15 cellular contexts compared by ENCODE assay signal in genomic region chr18:69574401-69574800, GRCh38.
DNase-seq lines count a peak whose midpoint lies in the region; ATAC-seq, FAIRE-seq and TF ChIP-seq lines count a peak whose summit lies in the region.
"Had no signal": no experiment of that assay in that cellular context is flagged by ENCODE, and none has a peak within 500 bp of the region (broad histone marks: within the 10 kb centered on the region; RNA-seq: fewer than 3 reads in every experiment).

No MANE protein-coding gene starts in this region.

- H3F3A ChIP-seq in GM23248 (ENCODE audit: insufficient read depth) = no peaks in the 10 kb centered on the region

- H3K4me3 ChIP-seq in GM23248 (no peak overlapping the region), K562 (no peak overlapping the region)

- no peak for TF ChIP-seq EP300 in K562 (IDR thresholded peaks at IDR 0.05; ENCODE audit: low read length)

- H3K27me3 ChIP-seq in GM23248 (replicated peaks; ENCODE audit: insufficient read depth) (no peaks in the 10 kb centered on the region), K562 (ENCODE audit: control insufficient read depth in 2 of 2, insufficient read depth in 2 of 2, low read length in 2 of 2) (no peaks in the 10 kb centered on the region)

- H2AFZ ChIP-seq in GM23248 (no peak overlapping the region), K562 (ENCODE audit: low read depth, low read length) (no peak overlapping the region)

- H3K9ac ChIP-seq in GM23248 (no peak overlapping the region), K562 (ENCODE audit: insufficient read depth in 1 of 2, low read depth in 2 of 2, low read length in 2 of 2) (no peak overlapping the region)

- no peak for ATAC-seq in K562

- H4K20me1 ChIP-seq in GM23248 (ENCODE audit: insufficient read depth) = no peaks in the 10 kb centered on the region
- H4K20me1 ChIP-seq in K562 (replicated peaks; ENCODE audit: control insufficient read depth, insufficient read depth, low read length) = no peaks in the 10 kb centered on the region

- no TSS peak for BruUV-seq in K562 (replicated peaks; lab: Mats Ljungman, UMichigan)

- no peaks in the 10 kb centered on the region for H3K79me2 ChIP-seq in GM23248 (ENCODE audit: insufficient read depth)
- no peaks in the 10 kb centered on the region for H3K79me2 ChIP-seq in K562 (ENCODE audit: control insufficient read depth, insufficient read depth, low read length)

- no peaks in the 10 kb centered on the region for H3K9me2 ChIP-seq in GM23248 (ENCODE audit: insufficient read depth)

- H3K27ac ChIP-seq in GM23248 (no peak overlapping the region), K562 (ENCODE audit: extremely low read depth, low read depth, low read length) (no peak overlapping the region)
- H3K27ac ChIP-seq: 22Rv1 had no signal

- no peak for FAIRE-seq in K562 (lab: Jason Lieb, UNC)
- FAIRE-seq: GM12892, GM19239 had no signal

- POLR2A ChIA-PET in K562 (lab: Yijun Ruan, JAX) = no interaction called here

- intact Hi-C loops in K562 (cut with micrococcal nuclease) (no loop called here), cardiac septum (cut with DNase I) (no loop called here)

- no peak overlapping the region for H3K4me2 ChIP-seq in GM23248 (ENCODE audit: unreplicated experiment)
- no peak overlapping the region for H3K4me2 ChIP-seq in K562 (ENCODE audit: insufficient read depth, low read length)

- H3K9me3 ChIP-seq in GM23248 (ENCODE audit: low read depth) (no peaks in the 10 kb centered on the region), K562 (replicated peaks; ENCODE audit: control insufficient read depth, insufficient read depth, low read depth, low read length) (no peaks in the 10 kb centered on the region)

- no peak for TF ChIP-seq RAD21 in K562 (CRISPR knock-in tag; conservative IDR thresholded peaks at IDR 0.05 in 1 of 2, IDR thresholded peaks at IDR 0.05 in 1 of 2)

- DNase-seq in AG08395 (ENCODE audit: low spot score) (peak; percentile 6), GM23248 (peak; percentile 13), K562 (ENCODE audit: extremely low read depth in 1 of 4, low spot score in 3 of 4) (no peak), fibroblast of peridontal ligament (ENCODE audit: extremely low read depth) (peak; percentile 41), NCI-H345 treated with DMSO at 0.1 percent for 48 hours (lab: John Stamatoyannopoulos, UW; ENCODE audit: unreplicated experiment) (no peak), RPMI8226 (no peak), cardiac septum (ENCODE audit: low spot score) (no peak)
- DNase-seq: C1 segment of cervical spinal cord; CD4-positive, alpha-beta memory T cell; DMS79; HCEC 1CT; HFFc6 had no signal

- 56 to 70% methylated on average over 2 of the region's 2 CpGs for WGBS in GM23248 (ENCODE audit: low coverage in 1 of 2, low lambda C conversion rate in 2 of 2, missing lambda C conversion rate in 2 of 2), 2 experiments
- 0% methylated on average over 2 of the region's 2 CpGs for WGBS in K562 (ENCODE audit: insufficient coverage, low coverage, missing lambda C conversion rate)

- CTCF ChIA-PET in K562 (lab: Yijun Ruan, JAX; ENCODE audit: low intra/inter-chr PET ratio) = no interaction called here

- no peak for TF ChIP-seq POLR2A in K562 (conservative IDR thresholded peaks at IDR 0.05)

- no peaks in the 10 kb centered on the region for H3K9me1 ChIP-seq in K562 (ENCODE audit: control insufficient read depth, insufficient read depth, low read length)

- H3K4me1 ChIP-seq in GM23248 (ENCODE audit: insufficient read depth) (no peaks in the 10 kb centered on the region), K562 (replicated peaks in 1 of 2; ENCODE audit: control insufficient read depth in 2 of 2, insufficient read depth in 2 of 2, low read length in 2 of 2) (no peaks in the 10 kb centered on the region)

- in situ Hi-C loops in GM23248 (cut with MboI) (no loop called here), K562 (cut with MboI) (no loop called here)

- TF ChIP-seq CTCF in K562 (IDR thresholded peaks at IDR 0.05 in 2 of 3, conservative IDR thresholded peaks at IDR 0.05 in 1 of 3; ENCODE audit: insufficient read depth in 2 of 3, low read depth in 1 of 3, low read length in 3 of 3) = no peak

- H3K36me3 ChIP-seq in GM23248 (ENCODE audit: low read depth) (no peaks in the 10 kb centered on the region), K562 (ENCODE audit: control insufficient read depth, insufficient read depth, low read length) (no peaks in the 10 kb centered on the region)

TF ChIP-seq in K562, 482 proteins besides CTCF, POLR2A, EP300 and RAD21:
- no peak for TF ChIP-seq E2F1 (CRISPR knock-in tag; IDR thresholded peaks at IDR 0.05)
- peak; percentile 34 for TF ChIP-seq CEBPB (tag; IDR thresholded peaks at IDR 0.05)

Comparison
In these comparisons a context has a peak if more than half of its experiments do, and no peak if none do; other contexts are left out.
1. DNase-seq: peak in AG08395 (single experiment), GM23248 (single experiment) and fibroblast of peridontal ligament (single experiment); none in K562 (0 of 4), NCI-H345 treated with DMSO at 0.1 percent for 48 hours (single experiment), RPMI8226 (single experiment) and cardiac septum (single experiment).